ENCODE assay signal across 9 cellular contexts in the genomic region with DNA sequence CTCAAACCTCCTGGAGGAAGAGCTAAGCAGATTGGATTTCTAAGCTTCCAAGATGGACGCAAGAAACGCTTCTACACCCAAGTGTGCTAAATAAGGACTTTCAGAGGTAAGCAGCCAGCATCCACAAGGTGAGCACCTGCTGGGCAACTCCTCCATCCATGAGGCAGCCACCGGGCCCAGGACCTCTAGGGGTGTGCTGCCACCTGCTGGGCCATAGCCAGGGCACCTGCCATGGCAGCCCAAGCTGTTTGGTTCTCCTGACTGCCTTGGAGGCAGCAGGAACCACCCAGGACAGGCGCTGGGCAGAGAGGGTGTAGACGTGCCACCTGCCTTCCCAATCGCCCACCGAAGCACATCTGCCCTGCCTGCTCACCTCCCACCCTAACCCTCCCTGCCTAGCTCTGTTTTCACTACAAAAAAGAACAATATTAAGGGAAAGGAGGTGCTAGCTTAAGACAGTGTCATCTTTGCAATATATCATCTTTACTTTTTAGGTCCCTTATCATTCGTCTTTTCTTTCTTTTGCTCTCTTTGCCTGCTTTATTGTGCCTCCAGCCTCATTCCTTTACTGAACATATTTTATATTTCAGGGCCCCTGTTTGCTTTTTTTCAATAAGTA. TPM values are rescaled to one million over a fixed set of nuclear protein-coding genes. Genes with fewer than 3 reads are reported as not detected.
A peak's percentile ranks its signal among the peaks of the same experiment; 100 is the strongest.
DNase-seq lines count a peak whose midpoint lies in the region; ATAC-seq and TF ChIP-seq lines count a peak whose summit lies in the region.
"Had no signal": no experiment of that assay in that cellular context is flagged by ENCODE, and none has a peak within 500 bp of the region (broad histone marks: within the 10 kb centered on the region; RNA-seq: fewer than 3 reads in every experiment).

No MANE protein-coding gene starts in this region.

- H3K36me3 Mint-ChIP-seq in activated CD8-positive, alpha-beta T cell treated with anti-CD3 and anti-CD28 coated beads for 36 hours (ENCODE audit: low read depth): peaks cover 8% of the 10 kb centered on the region

- H3K4me3 ChIP-seq in GM12864 (ENCODE audit: low read depth, low read length): no peak overlapping the region
- H3K4me3 ChIP-seq in epithelial cell of esophagus (ENCODE audit: low read length): no peak overlapping the region
- no peak overlapping the region for H3K4me3 ChIP-seq in psoas muscle
- H3K4me3 ChIP-seq: uterus had no signal

- peak; percentile 94 for TF ChIP-seq CTCF in GM12864 (IDR thresholded peaks at IDR 0.05; ENCODE audit: low read depth, low read length, missing control alignments)
- TF ChIP-seq CTCF in activated CD8-positive, alpha-beta T cell treated with anti-CD3 and anti-CD28 coated beads for 36 hours (IDR thresholded peaks at IDR 0.05): peak; percentile 77
- peak; percentile 93 for TF ChIP-seq CTCF in epithelial cell of esophagus (IDR thresholded peaks at IDR 0.05; ENCODE audit: insufficient read depth, low read depth, low read length, missing control alignments)
- peak; percentile 56 for TF ChIP-seq CTCF in psoas muscle (IDR thresholded peaks at IDR 0.05)

- no peaks in the 10 kb centered on the region for H3K27me3 Mint-ChIP-seq in activated CD8-positive, alpha-beta T cell treated with anti-CD3 and anti-CD28 coated beads for 36 hours

- H3K4me1 Mint-ChIP-seq in activated CD8-positive, alpha-beta T cell treated with anti-CD3 and anti-CD28 coated beads for 36 hours (ENCODE audit: low read depth): peaks cover 17% of the 10 kb centered on the region

- no peaks in the 10 kb centered on the region for H3K9me3 ChIP-seq in psoas muscle
- H3K9me3 ChIP-seq: uterus had no signal

- H3K36me3 ChIP-seq in psoas muscle (ENCODE audit: insufficient read depth in 1 of 2, low read depth in 1 of 2): peaks cover 6 to 23% of the 10 kb centered on the region in 2 donors
- H3K36me3 ChIP-seq: uterus had no signal

- no peak overlapping the region for H3K27ac ChIP-seq in psoas muscle
- H3K27ac ChIP-seq: uterus had no signal

- H3K9me3 Mint-ChIP-seq in activated CD8-positive, alpha-beta T cell treated with anti-CD3 and anti-CD28 coated beads for 36 hours: no peaks in the 10 kb centered on the region

- POLR2A ChIA-PET in activated CD8-positive, alpha-beta T cell treated with anti-CD3 and anti-CD28 coated beads for 36 hours (lab: Charles Lee): interaction anchor here (0.5 to 1.9 kb wide), 7 partner anchors 12 to 308 kb away, joined by 3 to 14 read pairs (median 4); partner anchors contain the start of genes C15orf62 and RAD51

- H3K4me1 ChIP-seq in psoas muscle: peaks cover 10% of the 10 kb centered on the region
- H3K4me1 ChIP-seq: uterus had no signal

- peak; percentile 75 for ATAC-seq in HG02798 (IDR thresholded peaks at IDR 0.05; ENCODE audit: poor library complexity, unreplicated experiment)
- ATAC-seq in activated CD8-positive, alpha-beta T cell treated with anti-CD3 and anti-CD28 coated beads for 36 hours: peak; percentile 90
- ATAC-seq in psoas muscle: peak; percentile 66 to 79 (median 73)
- no peak for ATAC-seq in GM21717 (IDR thresholded peaks at IDR 0.05; ENCODE audit: unreplicated experiment)
- no peak for ATAC-seq in GM21619 (IDR thresholded peaks at IDR 0.05; ENCODE audit: unreplicated experiment)

- no peaks in the 10 kb centered on the region for H3K27me3 ChIP-seq in psoas muscle (ENCODE audit: insufficient read depth in 3 of 3, low read length in 2 of 3)
- H3K27me3 ChIP-seq: uterus had no signal

- no peak overlapping the region for H3K27ac Mint-ChIP-seq in activated CD8-positive, alpha-beta T cell treated with anti-CD3 and anti-CD28 coated beads for 36 hours

- DNase-seq in GM12864 (ENCODE audit: low read depth) (no peak), NCI-H510A treated with DMSO at 0.1 percent for 48 hours (lab: John Stamatoyannopoulos, UW) (peak; percentile 34), epithelial cell of esophagus (ENCODE audit: low read depth) (peak; percentile 88), psoas muscle (peak in 1 of 2 donors; percentile 70)
- DNase-seq in activated CD8-positive, alpha-beta T cell treated with anti-CD3 and anti-CD28 coated beads for 36 hours: peak; percentile 87

- H3K4me3 Mint-ChIP-seq in activated CD8-positive, alpha-beta T cell treated with anti-CD3 and anti-CD28 coated beads for 36 hours: no peak overlapping the region

- CTCF ChIA-PET in activated CD8-positive, alpha-beta T cell treated with anti-CD3 and anti-CD28 coated beads for 36 hours (lab: Charles Lee): interaction anchor here (0.8 to 3.0 kb wide), 40 partner anchors 9 to 193 kb away, joined by 3 to 32 read pairs (median 4); partner anchors contain the start of genes C15orf62, GCHFR, RAD51 and SPINT1

- 64 to 69% (median 66%) methylated on average over 8 of the region's 8 CpGs for whole genome bisulfite sequencing in psoas muscle, 3 donors

- intact Hi-C loops in activated CD8-positive, alpha-beta T cell treated with anti-CD3 and anti-CD28 coated beads for 36 hours (cut with micrococcal nuclease): loop anchor here (2.0 kb wide), 1 partner anchor 104 kb away; no protein-coding TSS in a partner anchor
- intact Hi-C loops in psoas muscle (cut with DNase I): loop anchor here (10.0 kb wide), 2 partner anchors 62 to 198 kb away; partner anchors contain the start of gene SPINT1 (in 2 of the 2)

RNA-seq across cellular contexts. Expression of gene C15orf62, which starts 12.9 kb away (rescaled TPM):
- under 1 TPM; 0.61 to 0.63 TPM for total RNA-seq in activated CD8-positive, alpha-beta T cell treated with anti-CD3 and anti-CD28 coated beads for 36 hours
- total RNA-seq in psoas muscle: not detected
- polyA plus RNA-seq in psoas muscle: under 1 TPM; 0.05 to 0.19 (median 0.07) TPM

RNA-seq across cellular contexts. Expression of gene GCHFR, which starts 18.9 kb away (rescaled TPM):
- total RNA-seq in activated CD8-positive, alpha-beta T cell treated with anti-CD3 and anti-CD28 coated beads for 36 hours: 10 to 100 TPM; 44.8 to 46.6 TPM
- total RNA-seq in psoas muscle: 1 to 10 TPM; 1.5 to 4.9 (median 2.9) TPM
- polyA plus RNA-seq in psoas muscle: 1 to 10 TPM; 4.3 to 6.7 (median 5.0) TPM

RNA-seq across cellular contexts. Expression of gene ZFYVE19, which starts 24.2 kb away (rescaled TPM):
- total RNA-seq in activated CD8-positive, alpha-beta T cell treated with anti-CD3 and anti-CD28 coated beads for 36 hours: 10 to 100 TPM; 20.1 to 22.7 TPM
- 10 to 100 TPM in 2 of 4 donors, 1 to 10 TPM in 2; 9.1 to 12.4 (median 10.8) TPM for total RNA-seq in psoas muscle
- 10 to 100 TPM; 16.9 to 31.5 (median 25.4) TPM for polyA plus RNA-seq in psoas muscle

RNA-seq across cellular contexts. Expression of gene DNAJC17, which starts 24.6 kb away (rescaled TPM):
- total RNA-seq in activated CD8-positive, alpha-beta T cell treated with anti-CD3 and anti-CD28 coated beads for 36 hours: 10 to 100 TPM; 35.8 to 35.9 TPM
- 10 to 100 TPM in 3 of 4 donors, 1 to 10 TPM in 1; 8.9 to 18.5 (median 13.0) TPM for total RNA-seq in psoas muscle
- 10 to 100 TPM; 16.6 to 32.4 (median 32.0) TPM for polyA plus RNA-seq in psoas muscle

RNA-seq across cellular contexts. Expression of gene RMDN3, which starts 27.7 kb away (rescaled TPM):
- total RNA-seq in activated CD8-positive, alpha-beta T cell treated with anti-CD3 and anti-CD28 coated beads for 36 hours: 10 to 100 TPM; 20.8 to 21.6 TPM
- 10 to 100 TPM; 17.1 to 20.1 (median 18.6) TPM for total RNA-seq in psoas muscle
- 10 to 100 TPM; 11.1 to 30.9 (median 20.2) TPM for polyA plus RNA-seq in psoas muscle

Comparison
In these comparisons a context has a peak if more than half of its experiments do, and no peak if none do; other contexts are left out.
1. ATAC-seq: peak in HG02798 (single experiment), activated CD8-positive, alpha-beta T cell treated with anti-CD3 and anti-CD28 coated beads for 36 hours (single experiment) and psoas muscle (4 of 4); none in GM21717 (single experiment) and GM21619 (single experiment).
2. RNA of gene GCHFR, which starts 18.9 kb away (total RNA-seq): 44.8 to 46.6 TPM in activated CD8-positive, alpha-beta T cell treated with anti-CD3 and anti-CD28 coated beads for 36 hours; 1.5 to 4.9 TPM in psoas muscle; every median in the first group is over 4 times any median in the second.
3. Peak in every context shown above with its lines, with median percentiles within 50 percentile points of each other: CTCF ChIP-seq.